ENCODE assay signal across 13 cellular contexts in genomic region chr4:13522282-13523104, GRCh38. TPM values are rescaled to one million over a fixed set of nuclear protein-coding genes. Genes with fewer than 3 reads are reported as not detected.
DNase-seq lines count a peak whose midpoint lies in the region; ATAC-seq and TF ChIP-seq lines count a peak whose summit lies in the region.
"Had no signal": no experiment of that assay in that cellular context is flagged by ENCODE, and none has a peak within 500 bp of the region (broad histone marks: within the 10 kb centered on the region; RNA-seq: fewer than 3 reads in every experiment).

No MANE protein-coding gene starts in this region.

- intact Hi-C loops in CD4-positive, alpha-beta T cell (cut with DNase I, micrococcal nuclease), result no loop called here

- H2AFZ ChIP-seq in GM23248, result no peak overlapping the region
- H2AFZ ChIP-seq in neural cell (ENCODE audit: low read depth, low read length), result no peak overlapping the region

- H3F3A ChIP-seq in GM23248 (ENCODE audit: insufficient read depth) (no peaks in the 10 kb centered on the region), neural cell (ENCODE audit: insufficient read depth, low read length, poor library complexity, severe bottlenecking) (peaks cover 5% of the 10 kb centered on the region)

- H4K20me1 ChIP-seq in GM23248 (ENCODE audit: insufficient read depth), result no peaks in the 10 kb centered on the region
- no peaks in the 10 kb centered on the region for H4K20me1 ChIP-seq in neural cell (ENCODE audit: insufficient read depth)

- CTCF ChIA-PET in CD4-positive, alpha-beta T cell (lab: Charles Lee), result interaction anchor here (0.9 kb wide), 1 partner anchor 23 kb away, joined by 3 read pairs; no protein-coding TSS in a partner anchor

- no peak for ATAC-seq in CD4-positive, alpha-beta T cell (ENCODE audit: poor library complexity)
- ATAC-seq in HG02938 (IDR thresholded peaks at IDR 0.05; ENCODE audit: unreplicated experiment), result no peak
- ATAC-seq in GM18861 (IDR thresholded peaks at IDR 0.05; ENCODE audit: unreplicated experiment), result no peak

- H3K4me3 Mint-ChIP-seq in CD4-positive, alpha-beta T cell, result peak overlapping the region; percentile 7

- POLR2A ChIA-PET in CD4-positive, alpha-beta T cell (lab: Charles Lee), result interaction anchor here (1.2 kb wide), 1 partner anchor 9 kb away, joined by 4 read pairs; no protein-coding TSS in a partner anchor

- no peak for TF ChIP-seq EP300 in neural cell (conservative IDR thresholded peaks at IDR 0.05; ENCODE audit: poor library complexity, severe bottlenecking)

- no peaks in the 10 kb centered on the region for H3K36me3 ChIP-seq in GM23248 (ENCODE audit: low read depth)
- H3K36me3 ChIP-seq in brain microvascular endothelial cell (replicated peaks), result no peaks in the 10 kb centered on the region
- no peaks in the 10 kb centered on the region for H3K36me3 ChIP-seq in neural cell (ENCODE audit: insufficient read depth, low read length)
- H3K36me3 ChIP-seq: heart left ventricle had no signal

- peaks cover 77% of the 10 kb centered on the region for H3K27me3 ChIP-seq in CD4-positive, alpha-beta T cell (ENCODE audit: control insufficient read depth, insufficient read depth, low read length)
- H3K27me3 ChIP-seq in GM23248 (replicated peaks; ENCODE audit: insufficient read depth) (peaks cover 87% of the 10 kb centered on the region), brain microvascular endothelial cell (replicated peaks) (peaks cover 69% of the 10 kb centered on the region), neural cell (ENCODE audit: insufficient read depth, low read depth, low read length) (peaks cover 85% of the 10 kb centered on the region)

- TF ChIP-seq CTCF in CD4-positive, alpha-beta T cell (IDR thresholded peaks at IDR 0.05), result no peak
- TF ChIP-seq CTCF in brain microvascular endothelial cell (IDR thresholded peaks at IDR 0.05; ENCODE audit: low read depth, low read length, missing control alignments) (no peak), neural cell (IDR thresholded peaks at IDR 0.05; ENCODE audit: poor library complexity, severe bottlenecking) (no peak)

- no peak overlapping the region for H3K27ac ChIP-seq in CD4-positive, alpha-beta T cell (ENCODE audit: low read depth, low read length)
- no peak overlapping the region for H3K27ac ChIP-seq in GM23248
- no peak overlapping the region for H3K27ac ChIP-seq in brain microvascular endothelial cell
- H3K27ac ChIP-seq in neural cell (ENCODE audit: low read length), result no peak overlapping the region
- H3K27ac ChIP-seq: heart left ventricle had no signal

- no peak overlapping the region for H3K27ac Mint-ChIP-seq in CD4-positive, alpha-beta T cell
- H3K27ac Mint-ChIP-seq: CD4-positive, CD25-positive, alpha-beta regulatory T cell had no signal

- H3K9me3 Mint-ChIP-seq in CD4-positive, alpha-beta T cell, result no peaks in the 10 kb centered on the region

- no peak for TF ChIP-seq RAD21 in neural cell (conservative IDR thresholded peaks at IDR 0.05)

- no peak for DNase-seq in CD4-positive, alpha-beta T cell
- DNase-seq in GM23248 (no peak), brain microvascular endothelial cell (no peak), T-helper 1 cell (no peak), dedifferentiated amniotic fluid mesenchymal stem cell (ENCODE audit: extremely low spot score) (no peak)
- DNase-seq: activated effector memory CD4-positive, alpha-beta T cell treated with anti-CD3 and anti-CD28 coated beads, Interleukin-2, amount 50 U/mL, for 16 hours; CD4-positive, CD25-positive, alpha-beta regulatory T cell; heart left ventricle; NCI-H2029 treated with DMSO at 0.1 percent for 48 hours; T-helper 9 cell had no signal

- H3K9ac ChIP-seq in GM23248, result no peak overlapping the region
- no peak overlapping the region for H3K9ac ChIP-seq in neural cell (ENCODE audit: low read length)

- H3K4me2 ChIP-seq in GM23248 (ENCODE audit: unreplicated experiment) (peak overlapping the region; percentile 1), neural cell (ENCODE audit: low read length) (no peak overlapping the region)

- H3K4me1 Mint-ChIP-seq in CD4-positive, alpha-beta T cell (ENCODE audit: low read depth), result peaks cover 9% of the 10 kb centered on the region

- H3K4me3 ChIP-seq in GM23248, result no peak overlapping the region
- peak overlapping the region; percentile 17 for H3K4me3 ChIP-seq in brain microvascular endothelial cell (ENCODE audit: low read depth, low read length)
- peak overlapping the region; percentile 32 for H3K4me3 ChIP-seq in neural cell (ENCODE audit: low read length)

- H3K79me2 ChIP-seq in GM23248 (ENCODE audit: insufficient read depth), result no peaks in the 10 kb centered on the region
- H3K79me2 ChIP-seq in neural cell (replicated peaks; ENCODE audit: insufficient read depth, low read length), result no peaks in the 10 kb centered on the region

- peaks cover 12% of the 10 kb centered on the region for H3K9me3 ChIP-seq in CD4-positive, alpha-beta T cell (ENCODE audit: control insufficient read depth, low read length)
- no peaks in the 10 kb centered on the region for H3K9me3 ChIP-seq in GM23248 (ENCODE audit: low read depth)
- H3K9me3 ChIP-seq in neural cell (ENCODE audit: low read length), result peaks cover 17% of the 10 kb centered on the region

- no peaks in the 10 kb centered on the region for H3K4me1 ChIP-seq in GM23248 (ENCODE audit: insufficient read depth)

- 8 to 10% methylated on average over 31 to 46 of the region's 49 CpGs for WGBS in GM23248 (ENCODE audit: low coverage in 1 of 2, low lambda C conversion rate in 2 of 2, missing lambda C conversion rate in 2 of 2), 2 experiments

- in situ Hi-C loops in GM23248 (cut with MboI), result no loop called here
- in situ Hi-C loops in brain microvascular endothelial cell (cut with HindIII; ENCODE audit: low pct_ligation_motif_present, low sequenced_read_pairs), result no loop called here

- H3K36me3 Mint-ChIP-seq in CD4-positive, alpha-beta T cell (ENCODE audit: low read depth), result no peaks in the 10 kb centered on the region
- H3K36me3 Mint-ChIP-seq: CD4-positive, CD25-positive, alpha-beta regulatory T cell had no signal

- H3K9me2 ChIP-seq in GM23248 (ENCODE audit: insufficient read depth) (no peaks in the 10 kb centered on the region), neural cell (ENCODE audit: insufficient read depth, low read length) (no peaks in the 10 kb centered on the region)

- H3K27me3 Mint-ChIP-seq in CD4-positive, alpha-beta T cell, result peaks cover 83% of the 10 kb centered on the region

TF ChIP-seq in neural cell, 6 proteins besides CTCF, POLR2A, EP300 and RAD21:
- TF ChIP-seq MXI1 (conservative IDR thresholded peaks at IDR 0.05; ENCODE audit: poor library complexity, severe bottlenecking), result no peak
- TF ChIP-seq EZH2 (IDR thresholded peaks at IDR 0.05; ENCODE audit: borderline replicate concordance, insufficient read depth, low read length, poor library complexity, severe bottlenecking), result peak; percentile 91

RNA-seq across cellular contexts. Expression of gene NKX3-2, which starts 21.8 kb away (rescaled TPM):
- not detected for total RNA-seq in CD4-positive, alpha-beta T cell
- total RNA-seq in GM23248 (2014; rRNA removed; shearing (Covaris generic)), result under 0.01 and 0.13 TPM in 2 replicates
- polyA plus RNA-seq in GM23248 (2016; fragmentation: Nextera tagmentation; extraction: Ambion mirVana), result not detected in 2 replicates
- not detected in 2 replicates for polyA plus RNA-seq in neural cell
- not detected in 2 replicates for polyA minus RNA-seq in neural cell
- total RNA-seq: CD4-positive, CD25-positive, alpha-beta regulatory T cell had no signal
- polyA plus RNA-seq: CD4-positive, CD25-positive, alpha-beta regulatory T cell; heart left ventricle had no signal

RNA-seq across cellular contexts. Expression of gene RAB28, which starts 38.4 kb away (rescaled TPM):
- 1 to 10 TPM; 3.9 to 4.2 TPM for total RNA-seq in CD4-positive, alpha-beta T cell
- 16.4 and 18.9 TPM in 2 replicates for total RNA-seq in GM23248 (2014; rRNA removed; shearing (Covaris generic))
- polyA plus RNA-seq in GM23248 (2016; fragmentation: Nextera tagmentation; extraction: Ambion mirVana) (23.5 and 26.5 TPM in 2 replicates), neural cell (60.5 and 60.7 TPM in 2 replicates)
- polyA minus RNA-seq in neural cell, result 42.4 and 44.7 TPM in 2 replicates
